ENCODE assay signal across 12 cellular contexts in the genomic region with DNA sequence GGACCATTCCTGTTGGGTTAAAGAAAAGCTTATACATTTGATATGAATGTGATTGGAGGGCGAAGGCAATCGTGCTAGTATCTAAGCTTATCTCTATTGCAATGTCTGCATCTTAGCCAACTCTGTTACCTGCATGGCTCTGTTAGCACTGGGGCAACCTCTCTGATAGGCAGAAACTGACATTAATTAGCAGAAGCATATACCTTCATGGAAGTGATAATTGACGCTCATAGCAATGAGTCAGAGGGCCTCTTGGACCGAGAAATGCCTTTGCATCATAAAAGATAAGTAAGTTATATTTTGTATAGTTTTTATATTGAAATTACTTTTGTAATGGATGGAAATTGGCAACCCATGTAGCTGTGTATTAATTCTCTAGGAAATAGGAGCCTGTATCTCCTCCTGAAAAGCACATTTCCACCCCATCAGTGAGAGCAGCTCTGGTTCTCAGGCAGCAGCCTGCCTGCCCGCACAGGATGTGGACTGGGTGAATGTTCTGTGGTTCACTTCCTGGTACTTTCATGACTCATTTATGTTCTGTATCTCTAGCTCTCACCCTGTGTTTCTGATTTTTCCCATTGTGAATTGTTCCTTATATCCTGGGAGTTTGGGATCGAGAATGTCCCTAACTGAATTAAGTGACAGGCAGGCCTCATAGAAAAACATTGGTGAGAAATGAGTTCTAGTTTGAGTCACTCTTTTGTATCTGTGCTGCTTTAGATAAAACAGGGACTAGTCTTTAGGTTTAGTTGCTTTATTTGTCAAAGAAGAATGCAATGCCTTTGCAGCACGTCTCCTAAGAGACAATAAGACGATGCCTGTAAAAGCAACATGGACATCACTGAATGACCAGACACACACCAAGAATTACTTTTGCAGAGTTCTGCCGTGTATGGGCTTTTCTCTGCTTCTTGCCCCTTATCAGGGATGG.
DNase-seq lines count a peak whose midpoint lies in the region; ATAC-seq and TF ChIP-seq lines count a peak whose summit lies in the region.
"Had no signal": no experiment of that assay in that cellular context is flagged by ENCODE, and none has a peak within 500 bp of the region (broad histone marks: within the 10 kb centered on the region; RNA-seq: fewer than 3 reads in every experiment).

No MANE protein-coding gene starts in this region.

- intact Hi-C loops in sciatic nerve (cut with DNase I): no loop called here
- intact Hi-C loops in spleen (cut with DNase I; ENCODE audit: low total_unique reads): no loop called here

- no peak overlapping the region for H3K4me3 Mint-ChIP-seq in HFFc6
- H3K4me3 Mint-ChIP-seq: stimulated activated naive CD8-positive, alpha-beta T cell treated with anti-CD3 and anti-CD28 coated beads, Interleukin-15, Interleukin-2, amounts not matched to agents 100 ng/mL and 50 ng/mL, for 24 hours had no signal

- no peak for TF ChIP-seq CTCF in kidney epithelial cell (IDR thresholded peaks at IDR 0.05; ENCODE audit: insufficient read depth, low read length, poor library complexity, severe bottlenecking)
- no peak for TF ChIP-seq CTCF in spleen (IDR thresholded peaks at IDR 0.05 in 8 of 11, conservative IDR thresholded peaks at IDR 0.05 in 3 of 11)
- TF ChIP-seq CTCF in HFFc6 (IDR thresholded peaks at IDR 0.05): no peak

- no peak overlapping the region for H3K27ac Mint-ChIP-seq in HFFc6
- H3K27ac Mint-ChIP-seq: stimulated activated naive CD8-positive, alpha-beta T cell treated with anti-CD3 and anti-CD28 coated beads, Interleukin-15, Interleukin-2, amounts not matched to agents 100 ng/mL and 50 ng/mL, for 24 hours had no signal

- no peak overlapping the region for H3K4me3 ChIP-seq in kidney epithelial cell (ENCODE audit: low read depth, low read length)
- H3K4me3 ChIP-seq in spleen: no peak overlapping the region
- H3K4me3 ChIP-seq: coronary artery, skin epidermis had no signal

- H3K36me3 ChIP-seq in kidney epithelial cell (ENCODE audit: control insufficient read depth, insufficient read depth, low read length) (no peaks in the 10 kb centered on the region), spleen (no peaks in the 10 kb centered on the region)

- no peaks in the 10 kb centered on the region for H3K4me1 Mint-ChIP-seq in HFFc6 (ENCODE audit: low read depth)

- peak; percentile 30 for DNase-seq in UCSD-AML1 (lab: John Stamatoyannopoulos, UW; ENCODE audit: unreplicated experiment)
- DNase-seq in kidney epithelial cell (ENCODE audit: low read depth): peak; percentile 1
- DNase-seq in sciatic nerve (ENCODE audit: low spot score): no peak
- no peak for DNase-seq in spleen
- DNase-seq in HFFc6: no peak
- DNase-seq: IMR-90 had no signal

- H3K9me3 Mint-ChIP-seq in HFFc6: peaks cover 74% of the 10 kb centered on the region

- no peaks in the 10 kb centered on the region for H3K4me1 ChIP-seq in spleen

- TF ChIP-seq POLR2A in spleen (IDR thresholded peaks at IDR 0.05): no peak

- no peaks in the 10 kb centered on the region for H3K36me3 Mint-ChIP-seq in HFFc6 (ENCODE audit: low read depth)

- H3K27ac ChIP-seq in spleen: no peak overlapping the region
- H3K27ac ChIP-seq: coronary artery, skin epidermis had no signal

- no peaks in the 10 kb centered on the region for H3K27me3 ChIP-seq in kidney epithelial cell (ENCODE audit: control insufficient read depth, insufficient read depth, low read length)
- no peaks in the 10 kb centered on the region for H3K27me3 ChIP-seq in spleen (replicated peaks in 1 of 7)

- WGBS in spleen, 5 donors: 49 to 63% (median 55%) methylated on average over 9 of the region's 9 CpGs

- peaks cover 0 to 5% (median 0%) of the 10 kb centered on the region in 8 donors for H3K9me3 ChIP-seq in spleen

- ATAC-seq in GM18861 (IDR thresholded peaks at IDR 0.05; ENCODE audit: unreplicated experiment) (peak; percentile 67), HG02885 (IDR thresholded peaks at IDR 0.05; ENCODE audit: poor library complexity, unreplicated experiment) (peak; percentile 83), sciatic nerve (no peak), HG03520 (IDR thresholded peaks at IDR 0.05; ENCODE audit: unreplicated experiment) (no peak)

- H3K27me3 Mint-ChIP-seq in HFFc6 (ENCODE audit: insufficient read depth): no peaks in the 10 kb centered on the region; the same call in none of the 2 replicates
- H3K27me3 Mint-ChIP-seq: stimulated activated naive CD8-positive, alpha-beta T cell treated with anti-CD3 and anti-CD28 coated beads, Interleukin-15, Interleukin-2, amounts not matched to agents 100 ng/mL and 50 ng/mL, for 24 hours had no signal

Comparison
In these comparisons a context has a peak if more than half of its experiments do, and no peak if none do; other contexts are left out.
1. ATAC-seq: peak in GM18861 (single experiment) and HG02885 (single experiment); none in sciatic nerve (single experiment) and HG03520 (single experiment).
2. DNase-seq: peak in UCSD-AML1 (single experiment) and kidney epithelial cell (single experiment); none in sciatic nerve (single experiment), spleen (single experiment) and HFFc6 (single experiment).